Comparison of ENCODE assay signal across 21 cellular contexts in the genomic region with DNA sequence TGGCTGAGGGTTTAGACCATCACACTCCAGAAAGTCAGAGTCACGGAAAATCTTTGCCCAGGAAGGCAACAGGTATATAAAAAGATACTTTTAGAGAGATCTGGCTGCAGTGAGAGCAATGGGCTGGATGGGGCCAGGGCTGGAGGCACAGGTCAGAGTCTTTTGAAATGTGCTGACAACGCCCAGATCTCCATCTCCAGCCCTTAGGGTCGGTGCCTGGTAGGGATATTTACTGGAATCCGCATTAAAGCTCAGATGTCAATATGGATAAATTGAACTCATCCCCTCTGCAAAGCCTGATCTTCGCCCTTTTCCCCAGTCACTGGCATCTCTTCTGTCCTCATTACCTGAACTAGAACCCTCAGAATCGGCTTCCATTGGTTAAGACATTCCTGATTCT.
"Had no signal": no experiment of that assay in that cellular context is flagged by ENCODE, and none has a peak within 500 bp of the region (broad histone marks: within the 10 kb centered on the region; RNA-seq: fewer than 3 reads in every experiment).

No MANE protein-coding gene starts in this region.

- H3K27ac Mint-ChIP-seq: activated CD8-positive, alpha-beta memory T cell treated with anti-CD3 and anti-CD28 coated beads, Interleukin-2, amount 10 ng/mL, durations not matched to agents 7 days and 5 days; activated naive CD4-positive, alpha-beta T cell treated with anti-CD3 and anti-CD28 coated beads, Interleukin-2, amount 50 U/mL, for 24 hours had no signal

- H3K27me3 Mint-ChIP-seq: naive thymus-derived CD8-positive, alpha-beta T cell had no signal

- H3K27ac ChIP-seq: body of pancreas, foreskin keratinocyte, SJCRH30, suprapubic skin, upper lobe of left lung had no signal

- H3K4me2 ChIP-seq: smooth muscle cell had no signal

- DNase-seq: activated CD4-positive, alpha-beta T cell treated with anti-CD3 and anti-CD28 coated beads, Interleukin-2, amount 50 U/mL, for 48 hours; activated CD8-positive, alpha-beta memory T cell treated with anti-CD3 and anti-CD28 coated beads, Interleukin-2, amount 10 ng/mL, durations not matched to agents 7 days and 5 days; activated effector memory CD4-positive, alpha-beta T cell treated with anti-CD3 and anti-CD28 coated beads, Interleukin-2, amount 50 U/mL, for 16 hours; activated T-cell treated with anti-CD3 and anti-CD28 coated beads, Interleukin-2, amount 50 U/mL, for 48 hours; cortex of kidney; effector CD4-positive, alpha-beta T cell; foreskin keratinocyte; left colon; nucleus accumbens; SJCRH30; stimulated activated CD4-positive, alpha-beta T cell treated with anti-CD3 and anti-CD28 coated beads, Interleukin-4, amount 100 ng/mL, for 4 hours; stimulated activated CD8-positive, alpha-beta memory T cell treated with anti-CD3 and anti-CD28 coated beads, Interleukin-4, amount 100 ng/mL, for 48 hours; stimulated activated naive CD8-positive, alpha-beta T cell treated with anti-CD3 and anti-CD28 coated beads, Interleukin-15, Interleukin-2, amounts not matched to agents 100 U/mL and 50 U/mL, for 24 hours; upper lobe of left lung had no signal

- H3K9me3 Mint-ChIP-seq: activated naive CD4-positive, alpha-beta T cell treated with anti-CD3 and anti-CD28 coated beads, Interleukin-2, amount 50 U/mL, for 24 hours; central memory CD8-positive, alpha-beta T cell; naive thymus-derived CD8-positive, alpha-beta T cell had no signal

- H3K36me3 ChIP-seq: suprapubic skin, upper lobe of left lung had no signal

- ATAC-seq: activated CD4-positive, CD25-positive, alpha-beta regulatory T cell treated with anti-CD3 and anti-CD28 coated beads, Interleukin-2, amount 50 U/mL, for 24 hours; activated CD8-positive, alpha-beta memory T cell treated with anti-CD3 and anti-CD28 coated beads, Interleukin-2, amount 10 ng/mL, durations not matched to agents 7 days and 5 days; body of pancreas; foreskin keratinocyte; left colon; naive thymus-derived CD8-positive, alpha-beta T cell; stimulated activated naive CD8-positive, alpha-beta T cell treated with anti-CD3 and anti-CD28 coated beads, Interleukin-15, Interleukin-2, amounts not matched to agents 100 U/mL and 50 U/mL, for 24 hours had no signal

- H3K4me3 Mint-ChIP-seq: activated CD8-positive, alpha-beta memory T cell treated with anti-CD3 and anti-CD28 coated beads, Interleukin-2, amount 10 ng/mL, durations not matched to agents 7 days and 5 days; activated naive CD4-positive, alpha-beta T cell treated with anti-CD3 and anti-CD28 coated beads, Interleukin-2, amount 50 U/mL, for 24 hours; central memory CD8-positive, alpha-beta T cell; naive thymus-derived CD8-positive, alpha-beta T cell had no signal

- H3K27me3 ChIP-seq: body of pancreas, foreskin keratinocyte, SJCRH30, suprapubic skin, upper lobe of left lung had no signal

- H3K9me3 ChIP-seq: body of pancreas, SJCRH30, suprapubic skin, upper lobe of left lung had no signal

- H3K36me3 Mint-ChIP-seq: activated naive CD4-positive, alpha-beta T cell treated with anti-CD3 and anti-CD28 coated beads, Interleukin-2, amount 50 U/mL, for 24 hours; naive thymus-derived CD8-positive, alpha-beta T cell had no signal

- H3K4me1 Mint-ChIP-seq: activated CD8-positive, alpha-beta memory T cell treated with anti-CD3 and anti-CD28 coated beads, Interleukin-2, amount 10 ng/mL, durations not matched to agents 7 days and 5 days; activated naive CD4-positive, alpha-beta T cell treated with anti-CD3 and anti-CD28 coated beads, Interleukin-2, amount 50 U/mL, for 24 hours; central memory CD8-positive, alpha-beta T cell; naive thymus-derived CD8-positive, alpha-beta T cell had no signal

- H3K4me3 ChIP-seq: body of pancreas, SJCRH30, smooth muscle cell, suprapubic skin, upper lobe of left lung had no signal
